12 cellular contexts compared by ENCODE assay signal in the genomic region with DNA sequence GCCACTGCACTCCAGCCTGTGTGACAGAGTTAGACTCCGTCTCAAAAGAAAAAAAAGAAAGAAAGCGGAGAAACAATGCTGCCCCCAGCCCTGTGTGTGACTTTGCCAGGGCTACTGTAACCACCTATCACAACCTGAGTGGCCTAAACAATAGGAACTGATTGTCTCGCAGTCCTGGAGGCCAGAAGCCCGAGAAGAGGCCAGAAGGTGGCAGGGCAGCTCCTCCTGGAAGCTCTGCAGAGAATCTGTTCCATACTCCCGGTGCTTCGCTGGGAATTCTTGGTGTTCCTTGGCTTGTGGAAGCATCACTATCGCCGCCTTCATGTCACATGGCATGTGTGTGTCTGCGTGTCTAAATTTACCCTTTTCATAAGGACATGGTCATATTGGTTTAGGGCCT. TPM values are rescaled to one million over a fixed set of nuclear protein-coding genes. Genes with fewer than 3 reads are reported as not detected.
DNase-seq lines count a peak whose midpoint lies in the region; ATAC-seq, FAIRE-seq and TF ChIP-seq lines count a peak whose summit lies in the region.
"Had no signal": no experiment of that assay in that cellular context is flagged by ENCODE, and none has a peak within 500 bp of the region (broad histone marks: within the 10 kb centered on the region; RNA-seq: fewer than 3 reads in every experiment).

No MANE protein-coding gene starts in this region.

- CTCF ChIA-PET in A549 (lab: Yijun Ruan, JAX), result interaction anchor here (2.6 kb wide), 1 partner anchor 140 kb away, joined by 6 read pairs; no protein-coding TSS in a partner anchor
- CTCF ChIA-PET in CD8-positive, alpha-beta memory T cell (lab: Charles Lee), result interaction anchor here (1.4 kb wide), 1 partner anchor 122 kb away, joined by 4 read pairs; no protein-coding TSS in a partner anchor

- H3K36me3 Mint-ChIP-seq in CD8-positive, alpha-beta memory T cell, result no peaks in the 10 kb centered on the region
- no peaks in the 10 kb centered on the region for H3K36me3 Mint-ChIP-seq in stimulated activated naive B cell treated with anti-CD40 and anti-IgM and Interleukin-4, amounts not matched to agents 10 μg/mL and 1 μg/mL and 100 μg/mL, for 72 hours

- no peak overlapping the region for H3K4me3 ChIP-seq in A549
- no peak overlapping the region for H3K4me3 ChIP-seq in CD8-positive, alpha-beta memory T cell (ENCODE audit: low read length)
- H3K4me3 ChIP-seq in SJCRH30, result no peak overlapping the region
- H3K4me3 ChIP-seq in hepatocyte, result no peak overlapping the region

- no peaks in the 10 kb centered on the region for H3K4me1 ChIP-seq in A549
- H3K4me1 ChIP-seq in CD8-positive, alpha-beta memory T cell (ENCODE audit: insufficient read depth, low read length), result peaks cover 20% of the 10 kb centered on the region
- H3K4me1 ChIP-seq in SJCRH30, result peaks cover 33% of the 10 kb centered on the region
- peaks cover 29% of the 10 kb centered on the region for H3K4me1 ChIP-seq in hepatocyte (ENCODE audit: insufficient read depth)

- peaks cover 3 to 13% of the 10 kb centered on the region in 2 donors for H3K27me3 Mint-ChIP-seq in CD8-positive, alpha-beta memory T cell
- peaks cover 0 to 4% of the 10 kb centered on the region in 2 donors for H3K27me3 Mint-ChIP-seq in stimulated activated naive B cell treated with anti-CD40 and anti-IgM and Interleukin-4, amounts not matched to agents 10 μg/mL and 1 μg/mL and 100 μg/mL, for 72 hours

- H4K20me1 ChIP-seq in hepatocyte (ENCODE audit: insufficient read depth, poor library complexity, severe bottlenecking), result no peaks in the 10 kb centered on the region

- H3K36me3 ChIP-seq in CD8-positive, alpha-beta memory T cell (ENCODE audit: insufficient read depth, low read length), result no peaks in the 10 kb centered on the region
- H3K36me3 ChIP-seq in SJCRH30 (no peaks in the 10 kb centered on the region), hepatocyte (replicated peaks; ENCODE audit: insufficient read depth, low read depth) (no peaks in the 10 kb centered on the region)

- peak in 1 of 2 experiments; percentile 48 for DNase-seq in A549 (ENCODE audit: low read depth in 1 of 2, low spot score in 1 of 2)
- no peak for DNase-seq in CD8-positive, alpha-beta memory T cell
- DNase-seq in SJCRH30, result peak; percentile 49 to 58
- DNase-seq in hepatocyte (ENCODE audit: low spot score), result no peak
- DNase-seq in stimulated activated naive B cell treated with anti-CD40 and anti-IgM and Interleukin-4, amounts not matched to agents 10 μg/mL and 1 μg/mL and 100 μg/mL, for 72 hours, result no peak
- DNase-seq: amygdala, T-helper 9 cell had no signal

- no peaks in the 10 kb centered on the region for H3K27me3 ChIP-seq in CD8-positive, alpha-beta memory T cell (ENCODE audit: insufficient read depth, low read length, poor library complexity, severe bottlenecking)
- no peaks in the 10 kb centered on the region for H3K27me3 ChIP-seq in SJCRH30
- H3K27me3 ChIP-seq in hepatocyte, result no peaks in the 10 kb centered on the region

- no peak for TF ChIP-seq POLR2A in A549 (IDR thresholded peaks at IDR 0.05; ENCODE audit: low read length)

- no peak for FAIRE-seq in A549 (lab: Jason Lieb, UNC)

- TF ChIP-seq CTCF in A549 (IDR thresholded peaks at IDR 0.05) (peak; percentile 25; the same call in 2 of the 3 replicates), hepatocyte (IDR thresholded peaks at IDR 0.05; ENCODE audit: poor library complexity) (peak; percentile 25)

- TF ChIP-seq EP300 in A549 (IDR thresholded peaks at IDR 0.05), result no peak

- POLR2A ChIA-PET in A549 (lab: Yijun Ruan, JAX), result interaction anchor here (1.0 kb wide), 1 partner anchor 12 kb away, joined by 3 read pairs; no protein-coding TSS in a partner anchor
- POLR2A ChIA-PET in CD8-positive, alpha-beta memory T cell (lab: Charles Lee), result no interaction called here

- H3K27ac ChIP-seq in A549 (no peak overlapping the region), SJCRH30 (no peak overlapping the region), hepatocyte (no peak overlapping the region)
- H3K27ac ChIP-seq in CD8-positive, alpha-beta memory T cell (ENCODE audit: low read depth, low read length), result no peak overlapping the region

- H3K4me1 Mint-ChIP-seq in CD8-positive, alpha-beta memory T cell, result peaks cover 17 to 21% (median 19%) of the 10 kb centered on the region in 3 donors
- H3K4me1 Mint-ChIP-seq in stimulated activated naive B cell treated with anti-CD40 and anti-IgM and Interleukin-4, amounts not matched to agents 10 μg/mL and 1 μg/mL and 100 μg/mL, for 72 hours, result peaks cover 17 to 19% of the 10 kb centered on the region in 2 donors

- H3K9me2 ChIP-seq in hepatocyte (replicated peaks; ENCODE audit: insufficient read depth), result no peaks in the 10 kb centered on the region

- peak; percentile 30 to 61; a peak in 3 of 5 replicates for TF ChIP-seq RAD21 in A549 (conservative IDR thresholded peaks at IDR 0.05 in 1 of 2, IDR thresholded peaks at IDR 0.05 in 1 of 2)

- H3K27ac Mint-ChIP-seq in CD8-positive, alpha-beta memory T cell, result peak overlapping the region in 7 of 8 donors; percentile 28 to 93 (median 75)
- H3K27ac Mint-ChIP-seq in stimulated activated naive B cell treated with anti-CD40 and anti-IgM and Interleukin-4, amounts not matched to agents 10 μg/mL and 1 μg/mL and 100 μg/mL, for 72 hours, result no peak overlapping the region

- WGBS in A549 (ENCODE audit: missing lambda C conversion rate), result 80% methylated on average over 9 of the region's 9 CpGs
- 89% methylated on average over 9 of the region's 9 CpGs for WGBS in hepatocyte (ENCODE audit: low lambda C conversion rate, missing lambda C conversion rate)

- no peaks in the 10 kb centered on the region for H3K9me3 Mint-ChIP-seq in CD8-positive, alpha-beta memory T cell
- H3K9me3 Mint-ChIP-seq in stimulated activated naive B cell treated with anti-CD40 and anti-IgM and Interleukin-4, amounts not matched to agents 10 μg/mL and 1 μg/mL and 100 μg/mL, for 72 hours, result no peaks in the 10 kb centered on the region

- peak overlapping the region in 1 of 7 donors; percentile 3 for H3K4me3 Mint-ChIP-seq in CD8-positive, alpha-beta memory T cell
- no peak overlapping the region for H3K4me3 Mint-ChIP-seq in stimulated activated naive B cell treated with anti-CD40 and anti-IgM and Interleukin-4, amounts not matched to agents 10 μg/mL and 1 μg/mL and 100 μg/mL, for 72 hours

- no peaks in the 10 kb centered on the region for H3K9me3 ChIP-seq in A549
- no peaks in the 10 kb centered on the region for H3K9me3 ChIP-seq in CD8-positive, alpha-beta memory T cell (ENCODE audit: low read length)
- H3K9me3 ChIP-seq in SJCRH30 (replicated peaks), result no peaks in the 10 kb centered on the region
- no peaks in the 10 kb centered on the region for H3K9me3 ChIP-seq in hepatocyte (ENCODE audit: low read depth)

- H3K4me2 ChIP-seq in A549 (no peak overlapping the region), hepatocyte (no peak overlapping the region)

- H2AFZ ChIP-seq in hepatocyte, result no peak overlapping the region

- no peaks in the 10 kb centered on the region for H3K79me2 ChIP-seq in hepatocyte

- ATAC-seq in A549 (peak; percentile 69 to 84; a peak in 3 of 6 replicates), HG03521 (IDR thresholded peaks at IDR 0.05; ENCODE audit: unreplicated experiment) (no peak), HG02798 (IDR thresholded peaks at IDR 0.05; ENCODE audit: poor library complexity, unreplicated experiment) (no peak), HG02571 (IDR thresholded peaks at IDR 0.05; ENCODE audit: unreplicated experiment) (no peak)
- ATAC-seq in stimulated activated naive B cell treated with anti-CD40 and anti-IgM and Interleukin-4, amounts not matched to agents 10 μg/mL and 1 μg/mL and 100 μg/mL, for 72 hours (replicated peaks), result no peak

TF ChIP-seq in A549, 52 proteins besides CTCF, POLR2A, EP300 and RAD21 (continues in another document):
- no peak for TF ChIP-seq NR3C1 (IDR thresholded peaks at IDR 0.05)
- TF ChIP-seq EHF (CRISPR knock-in tag; IDR thresholded peaks at IDR 0.05), result no peak
- TF ChIP-seq MYC (IDR thresholded peaks at IDR 0.05; ENCODE audit: borderline replicate concordance, low read length), result no peak
- TF ChIP-seq CHD2 (IDR thresholded peaks at IDR 0.05; ENCODE audit: low read length, partially characterized antibody), result no peak
- TF ChIP-seq FOSL2 (IDR thresholded peaks at IDR 0.05), result no peak
- no peak for TF ChIP-seq FOSL2 (CRISPR knock-in tag; IDR thresholded peaks at IDR 0.05)
- no peak for TF ChIP-seq SMC3 (IDR thresholded peaks at IDR 0.05)
- no peak for TF ChIP-seq ESRRA (IDR thresholded peaks at IDR 0.05; ENCODE audit: borderline replicate concordance, low read length)

RNA-seq across cellular contexts. Expression of a gene that starts 14.4 kb away (rescaled TPM):
- polyA plus RNA-seq in A549 (2011; rRNA removed) (0.44 and 0.78 TPM in 2 replicates), A549 (2017; fragmentation: RNase III; extraction: RNeasy Plus Mini Kit Qiagen cat#74134 plus additional on column Dnase treatment) (0.42 to 2.3 TPM (median 2.2 TPM) in 3 replicates), hepatocyte (89.6 and 99.1 TPM in 2 replicates)
- 0.09 TPM in 2 replicates for polyA plus RNA-seq in A549 (2012; cell fraction: cytosol; rRNA removed)
- polyA plus RNA-seq in A549 (2012; cell fraction: nucleus; rRNA removed), result 0.23 and 0.37 TPM in 2 replicates
- 0.33 TPM in 1 of 2 replicates, not detected in the other for polyA minus RNA-seq in A549 (2011; rRNA and poly(A)+ RNA removed)
- total RNA-seq in CD8-positive, alpha-beta memory T cell, result not detected
- polyA plus RNA-seq in CD8-positive, alpha-beta memory T cell, result not detected
- total RNA-seq in SJCRH30 (2014; rRNA removed; shearing (Covaris generic)), result 3.4 and 3.6 TPM in 2 replicates
- total RNA-seq in hepatocyte, result 56.8 and 58.3 TPM in 2 replicates
- total RNA-seq: temporal lobe had no signal

RNA-seq across cellular contexts. Expression of a gene that starts 22.4 kb away (rescaled TPM):
- 78.3 and 93.0 TPM in 2 replicates for polyA plus RNA-seq in A549 (2011; rRNA removed)
- polyA plus RNA-seq in A549 (2012; cell fraction: cytosol; rRNA removed), result 31.6 and 34.0 TPM in 2 replicates
- 22.1 and 32.2 TPM in 2 replicates for polyA plus RNA-seq in A549 (2012; cell fraction: nucleus; rRNA removed)
- 69.1 to 75.6 TPM (median 74.7 TPM) in 3 replicates for polyA plus RNA-seq in A549 (2017; fragmentation: RNase III; extraction: RNeasy Plus Mini Kit Qiagen cat#74134 plus additional on column Dnase treatment)
- polyA minus RNA-seq in A549 (2011; rRNA and poly(A)+ RNA removed), result 41.9 and 43.6 TPM in 2 replicates
- total RNA-seq in CD8-positive, alpha-beta memory T cell, result 100 to 1,000 TPM; 188 to 192 TPM
- polyA plus RNA-seq in CD8-positive, alpha-beta memory T cell, result 128 TPM
- total RNA-seq in SJCRH30 (2014; rRNA removed; shearing (Covaris generic)), result 53.3 and 61.5 TPM in 2 replicates
- 42.7 and 49.0 TPM in 2 replicates for total RNA-seq in hepatocyte
- polyA plus RNA-seq in hepatocyte, result 64.1 and 81.4 TPM in 2 replicates

RNA-seq across cellular contexts. Expression of a gene that starts 38.6 kb away (rescaled TPM):
- not detected in 2 replicates for polyA plus RNA-seq in A549 (2011; rRNA removed)
- not detected in 2 replicates for polyA plus RNA-seq in A549 (2012; cell fraction: cytosol; rRNA removed)
- not detected in 2 replicates for polyA plus RNA-seq in A549 (2012; cell fraction: nucleus; rRNA removed)
- polyA plus RNA-seq in A549 (2017; fragmentation: RNase III; extraction: RNeasy Plus Mini Kit Qiagen cat#74134 plus additional on column Dnase treatment), result not detected in 3 replicates
- polyA minus RNA-seq in A549 (2011; rRNA and poly(A)+ RNA removed), result not detected in 2 replicates
- not detected for total RNA-seq in CD8-positive, alpha-beta memory T cell
- polyA plus RNA-seq in CD8-positive, alpha-beta memory T cell, result not detected
- not detected in 2 replicates for total RNA-seq in SJCRH30 (2014; rRNA removed; shearing (Covaris generic))
- total RNA-seq in hepatocyte, result not detected in 2 replicates
- polyA plus RNA-seq in hepatocyte, result not detected in 2 replicates
- total RNA-seq: skeletal muscle tissue, temporal lobe had no signal

Comparison
In these comparisons a context has a peak if more than half of its experiments do, and no peak if none do; other contexts are left out.
1. ATAC-seq: peak in A549 (2 of 2); none in HG03521 (single experiment), HG02798 (single experiment), HG02571 (single experiment) and stimulated activated naive B cell treated with anti-CD40 and anti-IgM and Interleukin-4, amounts not matched to agents 10 μg/mL and 1 μg/mL and 100 μg/mL, for 72 hours (0 of 2).
2. DNase-seq: peak in SJCRH30 (2 of 2); none in CD8-positive, alpha-beta memory T cell (0 of 5), hepatocyte (single experiment) and stimulated activated naive B cell treated with anti-CD40 and anti-IgM and Interleukin-4, amounts not matched to agents 10 μg/mL and 1 μg/mL and 100 μg/mL, for 72 hours (single experiment).
3. RNA of a gene that starts 14.4 kb away (total RNA-seq): 56.8 to 58.3 TPM in hepatocyte; 3.4 to 3.6 TPM in SJCRH30 and not detected in CD8-positive, alpha-beta memory T cell; every median in the first group is over 10 times any median in the second.